20 cellular contexts compared by ENCODE assay signal in the genomic region with DNA sequence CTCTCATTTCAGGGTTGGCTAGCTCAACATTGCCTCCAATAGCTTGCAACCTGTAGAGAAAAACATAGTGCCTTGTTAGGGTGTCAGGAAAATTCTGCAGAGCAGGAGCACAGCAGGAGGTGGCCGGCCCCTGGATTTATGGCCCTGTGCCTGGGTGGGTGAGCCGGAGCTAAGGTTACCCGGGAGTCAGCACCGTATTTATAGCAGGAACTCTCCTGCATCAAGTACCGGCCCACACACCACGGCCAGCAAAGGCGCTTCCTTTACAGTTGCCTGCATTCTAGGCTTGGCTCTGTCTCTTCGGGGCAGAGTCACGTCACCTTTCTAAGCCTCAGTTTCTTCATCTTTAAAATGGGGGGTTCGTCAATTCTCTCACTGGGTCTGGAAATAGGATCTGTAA. TPM values are rescaled to one million over a fixed set of nuclear protein-coding genes. Genes with fewer than 3 reads are reported as not detected.
A peak's percentile ranks its signal among the peaks of the same experiment; 100 is the strongest.
DNase-seq lines count a peak whose midpoint lies in the region; ATAC-seq, FAIRE-seq and TF ChIP-seq lines count a peak whose summit lies in the region.
"Had no signal": no experiment of that assay in that cellular context is flagged by ENCODE, and none has a peak within 500 bp of the region (broad histone marks: within the 10 kb centered on the region; RNA-seq: fewer than 3 reads in every experiment).

No MANE protein-coding gene starts in this region.

- no peak overlapping the region for H2AFZ ChIP-seq in K562 (ENCODE audit: low read depth, low read length)

- H3K36me3 ChIP-seq in K562 (ENCODE audit: control insufficient read depth, insufficient read depth, low read length) (no peaks in the 10 kb centered on the region), left ventricle myocardium inferior (no peaks in the 10 kb centered on the region), transverse colon (no peaks in the 10 kb centered on the region), spleen (no peaks in the 10 kb centered on the region)
- H3K36me3 ChIP-seq: BLaER1 treated with 17β-estradiol and CSF1 and Interleukin-3, amounts not matched to agents 10 nM and 100 nM had no signal

- H4K20me1 ChIP-seq in K562 (replicated peaks; ENCODE audit: control insufficient read depth, insufficient read depth, low read length) = no peaks in the 10 kb centered on the region

- no peak for TF ChIP-seq RAD21 in K562 (CRISPR knock-in tag; conservative IDR thresholded peaks at IDR 0.05 in 1 of 2, IDR thresholded peaks at IDR 0.05 in 1 of 2)

- no peak for DNase-seq in K562 (ENCODE audit: extremely low read depth in 1 of 4, low spot score in 3 of 4)
- DNase-seq in left ventricle myocardium inferior = peak; percentile 60
- peak; percentile 69 for DNase-seq in nephron progenitor cell
- no peak for DNase-seq in transverse colon
- no peak for DNase-seq in NCI-H226
- DNase-seq in spleen = no peak
- DNase-seq in CD1c-positive myeloid dendritic cell (ENCODE audit: extremely low spot score) = no peak
- DNase-seq: DMS 273 treated with DMSO at 0.1 percent for 48 hours, GF-D8, GOT3, KG1, NCI-H1417 treated with DMSO at 0.1 percent for 48 hours, NCI-H2029, NCI-H2171, NCI-H774, PC-3 had no signal

- H3K9ac ChIP-seq in K562 (ENCODE audit: insufficient read depth in 1 of 2, low read depth in 2 of 2, low read length in 2 of 2) = no peak overlapping the region
- H3K9ac ChIP-seq: BLaER1 treated with 17β-estradiol and CSF1 and Interleukin-3, amounts not matched to agents 10 nM and 100 nM had no signal

- no peaks in the 10 kb centered on the region for H3K36me3 Mint-ChIP-seq in nephron progenitor cell (ENCODE audit: low read depth)

- H3K79me2 ChIP-seq in K562 (ENCODE audit: control insufficient read depth, insufficient read depth, low read length) = no peaks in the 10 kb centered on the region

- H3K27me3 ChIP-seq in K562 (ENCODE audit: control insufficient read depth in 2 of 2, insufficient read depth in 2 of 2, low read length in 2 of 2) = peaks cover 6 to 69% of the 10 kb centered on the region in 2 experiments; a peak in 3 of 5 replicates
- no peaks in the 10 kb centered on the region for H3K27me3 ChIP-seq in left ventricle myocardium inferior (ENCODE audit: low read depth)
- H3K27me3 ChIP-seq in transverse colon = peaks cover 19% of the 10 kb centered on the region
- H3K27me3 ChIP-seq in spleen (replicated peaks in 1 of 7) = peaks cover 0 to 35% (median 8%) of the 10 kb centered on the region in 7 donors

- H3K27me3 Mint-ChIP-seq in nephron progenitor cell (ENCODE audit: low read depth, poor library complexity) = peaks cover 32% of the 10 kb centered on the region

- H3K4me1 Mint-ChIP-seq in nephron progenitor cell = peaks cover 60% of the 10 kb centered on the region

- H3K4me3 ChIP-seq in K562 (no peak overlapping the region), left ventricle myocardium inferior (peak overlapping the region; percentile 78), transverse colon (no peak overlapping the region), spleen (no peak overlapping the region)
- H3K4me3 ChIP-seq: A549; BLaER1 treated with 17β-estradiol and CSF1 and Interleukin-3, amounts not matched to agents 10 nM and 100 nM had no signal

- POLR2A ChIA-PET in K562 (lab: Yijun Ruan, JAX) = interaction anchor here (0.7 kb wide), 1 partner anchor 27 kb away, joined by 3 read pairs; no protein-coding TSS in a partner anchor

- H3K4me3 Mint-ChIP-seq in nephron progenitor cell = no peak overlapping the region

- H3K9me3 Mint-ChIP-seq in nephron progenitor cell = no peaks in the 10 kb centered on the region

- no peak for TF ChIP-seq CTCF in K562 (IDR thresholded peaks at IDR 0.05 in 2 of 3, conservative IDR thresholded peaks at IDR 0.05 in 1 of 3; ENCODE audit: insufficient read depth in 2 of 3, low read depth in 1 of 3, low read length in 3 of 3)
- TF ChIP-seq CTCF in left ventricle myocardium inferior (IDR thresholded peaks at IDR 0.05; ENCODE audit: borderline replicate concordance) = no peak
- no peak for TF ChIP-seq CTCF in nephron progenitor cell (IDR thresholded peaks at IDR 0.05)
- no peak for TF ChIP-seq CTCF in transverse colon (IDR thresholded peaks at IDR 0.05)
- TF ChIP-seq CTCF in spleen (IDR thresholded peaks at IDR 0.05 in 8 of 11, conservative IDR thresholded peaks at IDR 0.05 in 3 of 11) = no peak

- H3K9me3 ChIP-seq in K562 (replicated peaks; ENCODE audit: control insufficient read depth, insufficient read depth, low read depth, low read length) = no peaks in the 10 kb centered on the region
- H3K9me3 ChIP-seq in left ventricle myocardium inferior (replicated peaks) = no peaks in the 10 kb centered on the region
- no peaks in the 10 kb centered on the region for H3K9me3 ChIP-seq in transverse colon
- H3K9me3 ChIP-seq in spleen = no peaks in the 10 kb centered on the region
- H3K9me3 ChIP-seq: A549; BLaER1 treated with 17β-estradiol and CSF1 and Interleukin-3, amounts not matched to agents 10 nM and 100 nM had no signal

- ATAC-seq in K562 = no peak
- ATAC-seq: A549, PC-3 had no signal

- 3% methylated on average over 10 of the region's 10 CpGs for WGBS in K562 (ENCODE audit: insufficient coverage, low coverage, missing lambda C conversion rate)
- 27 to 100% methylated on average over 1 to 9 of the region's 10 CpGs for WGBS in transverse colon (ENCODE audit: low coverage in 1 of 2), 2 donors
- 31 to 44% (median 39%) methylated on average over 9 to 10 of the region's 10 CpGs for WGBS in spleen, 5 donors

- H3K4me2 ChIP-seq in K562 (ENCODE audit: insufficient read depth, low read length) = no peak overlapping the region
- H3K4me2 ChIP-seq: A549; BLaER1 treated with 17β-estradiol and CSF1 and Interleukin-3, amounts not matched to agents 10 nM and 100 nM had no signal

- TF ChIP-seq POLR2A in K562 (conservative IDR thresholded peaks at IDR 0.05) (no peak), transverse colon (IDR thresholded peaks at IDR 0.05) (no peak), spleen (IDR thresholded peaks at IDR 0.05) (no peak)

- H3K9me1 ChIP-seq in K562 (ENCODE audit: control insufficient read depth, insufficient read depth, low read length) = no peaks in the 10 kb centered on the region

- no peak for FAIRE-seq in K562 (lab: Jason Lieb, UNC)
- FAIRE-seq: A549, GM12891 had no signal

- intact Hi-C loops in K562 (cut with micrococcal nuclease) (no loop called here), left ventricle myocardium inferior (cut with micrococcal nuclease) (no loop called here), transverse colon (cut with DNase I; ENCODE audit: low total_unique reads) (no loop called here), spleen (cut with DNase I; ENCODE audit: low total_unique reads) (no loop called here)

- in situ Hi-C loops in K562 (cut with MboI) = no loop called here
- in situ Hi-C loops in transverse colon (cut with MboI; ENCODE audit: low pct_ligation_motif_present in 1 of 4, low pct_unique_long_range_greater_than_20kb in 1 of 4, low sequenced_read_pairs in 3 of 4) = no loop called here

- no peak overlapping the region for H3K27ac ChIP-seq in K562 (ENCODE audit: extremely low read depth, low read depth, low read length)
- H3K27ac ChIP-seq in left ventricle myocardium inferior (replicated peaks) = peak overlapping the region; percentile 94
- H3K27ac ChIP-seq in transverse colon = peak overlapping the region; percentile 40 to 82 (median 82)
- no peak overlapping the region for H3K27ac ChIP-seq in spleen
- H3K27ac ChIP-seq: A549; BLaER1 treated with 17β-estradiol and CSF1 and Interleukin-3, amounts not matched to agents 10 nM and 100 nM; RWPE1 had no signal

- no TSS peak for BruUV-seq in K562 (replicated peaks; lab: Mats Ljungman, UMichigan)

- peaks cover 0 to 8% of the 10 kb centered on the region in 2 experiments; a peak in 2 of 5 replicates for H3K4me1 ChIP-seq in K562 (replicated peaks in 1 of 2; ENCODE audit: control insufficient read depth in 2 of 2, insufficient read depth in 2 of 2, low read length in 2 of 2)
- H3K4me1 ChIP-seq in left ventricle myocardium inferior = peaks cover 84% of the 10 kb centered on the region
- H3K4me1 ChIP-seq in transverse colon = peaks cover 0 to 28% (median 10%) of the 10 kb centered on the region in 4 donors
- peaks cover 0 to 34% (median 20%) of the 10 kb centered on the region in 6 donors for H3K4me1 ChIP-seq in spleen

- CTCF ChIA-PET in K562 (lab: Yijun Ruan, JAX; ENCODE audit: low intra/inter-chr PET ratio) = no interaction called here

- TF ChIP-seq EP300 in K562 (IDR thresholded peaks at IDR 0.05; ENCODE audit: low read length) = no peak
- no peak for TF ChIP-seq EP300 in transverse colon (IDR thresholded peaks at IDR 0.05; ENCODE audit: low read depth)

- H3K27ac Mint-ChIP-seq in nephron progenitor cell = no peak overlapping the region

RNA-seq across cellular contexts. Expression of a gene that starts 52.8 kb away (rescaled TPM):
- 0.35 and 0.67 TPM in 2 replicates for total RNA-seq in K562 (2011; cell fraction: chromatin; rRNA removed; ENCODE audit: low replicate concordance)
- total RNA-seq in K562 (2011; cell fraction: nucleolus; rRNA removed) = 0.66 TPM in 1 of 2 replicates, not detected in the other
- total RNA-seq in K562 (2011; cell fraction: nucleoplasm; rRNA removed) = 0.31 and 0.73 TPM in 2 replicates
- total RNA-seq in K562 (2014; rRNA removed) = 0.12 TPM in 1 of 2 replicates, not detected in the other
- 0.13 and 0.29 TPM in 2 replicates for total RNA-seq in K562 (2014; rRNA removed; fragmentation: Illumina TruSeq; extraction: Trizol)
- total RNA-seq in K562 (2015; rRNA removed; fragmentation: Illumina TruSeq; extraction: Trizol) = 0.11 and 0.14 TPM in 2 replicates
- total RNA-seq in K562 (2021) = 0.25 and 0.35 TPM in 2 replicates
- 0.07 and 0.16 TPM in 2 replicates for polyA plus RNA-seq in K562 (2011; rRNA removed)
- polyA plus RNA-seq in K562 (2011; cell fraction: cytosol; rRNA removed) = 0.01 and 0.38 TPM in 2 replicates
- 0.34 TPM in 2 replicates for polyA plus RNA-seq in K562 (2011; cell fraction: nucleus; rRNA removed)
- polyA plus RNA-seq in K562 (2012) = 0.05 and 0.39 TPM in 2 replicates
- polyA plus RNA-seq in K562 (2014; fragmentation: Illumina TruSeq; extraction: Trizol) = 0.06 and 0.07 TPM in 2 replicates
- under 1 TPM in 1 of 2 experiments, not detected in 1; 0.01 TPM for polyA plus RNA-seq in K562 (2014; fragmentation: Nextera tagmentation; extraction: Ambion mirVana)
- polyA plus RNA-seq in K562 (2014; rRNA removed) = 0.03 and 0.77 TPM in 2 replicates
- polyA minus RNA-seq in K562 (2011; rRNA and poly(A)+ RNA removed) = 1.0 TPM in 1 of 2 replicates, not detected in the other
- polyA minus RNA-seq in K562 (2011; cell fraction: cytosol; rRNA and poly(A)+ RNA removed) = 1.8 TPM in 1 of 2 replicates, not detected in the other
- 0.56 and 0.94 TPM in 2 replicates for polyA minus RNA-seq in K562 (2011; cell fraction: nucleus; rRNA and poly(A)+ RNA removed)
- total RNA-seq in left ventricle myocardium inferior = 33.3 TPM
- 10 to 100 TPM; 16.8 to 59.5 (median 21.9) TPM for total RNA-seq in transverse colon
- total RNA-seq in spleen = 10 to 100 TPM in 2 of 7 donors, 1 to 10 TPM in 5; 4.6 to 15.5 (median 6.9) TPM
- polyA plus RNA-seq in spleen = 1 to 10 TPM; 1.8 to 2.2 (median 2.2) TPM

RNA-seq across cellular contexts. Expression of a gene that starts 56.3 kb away (rescaled TPM):
- not detected in 2 replicates for total RNA-seq in K562 (2011; cell fraction: chromatin; rRNA removed; ENCODE audit: low replicate concordance)
- total RNA-seq in K562 (2011; cell fraction: nucleolus; rRNA removed) = not detected in 2 replicates
- total RNA-seq in K562 (2011; cell fraction: nucleoplasm; rRNA removed) = not detected in 2 replicates
- total RNA-seq in K562 (2014; rRNA removed) (not detected in 2 replicates), K562 (2014; rRNA removed; fragmentation: Illumina TruSeq; extraction: Trizol) (not detected in 2 replicates), K562 (2015; rRNA removed; fragmentation: Illumina TruSeq; extraction: Trizol) (not detected in 2 replicates), K562 (2021) (not detected in 2 replicates), left ventricle myocardium inferior (4.2 TPM), transverse colon (under 1 TPM; 0.27 to 0.75 (median 0.52) TPM), spleen (under 1 TPM; 0.16 to 0.85 (median 0.40) TPM)
- polyA plus RNA-seq in K562 (2011; rRNA removed) (not detected in 2 replicates), K562 (2014; fragmentation: Illumina TruSeq; extraction: Trizol) (not detected in 2 replicates), K562 (2014; fragmentation: Nextera tagmentation; extraction: Ambion mirVana) (not detected), K562 (2014; rRNA removed) (0.05 TPM in 1 of 2 replicates, not detected in the other), spleen (under 1 TPM; 0.11 to 0.38 (median 0.13) TPM)
- polyA plus RNA-seq in K562 (2011; cell fraction: cytosol; rRNA removed) = not detected in 2 replicates
- 0.04 and 0.06 TPM in 2 replicates for polyA plus RNA-seq in K562 (2011; cell fraction: nucleus; rRNA removed)
- not detected in 2 replicates for polyA plus RNA-seq in K562 (2012)
- polyA minus RNA-seq in K562 (2011; rRNA and poly(A)+ RNA removed) = not detected in 2 replicates
- not detected in 2 replicates for polyA minus RNA-seq in K562 (2011; cell fraction: cytosol; rRNA and poly(A)+ RNA removed)
- not detected in 2 replicates for polyA minus RNA-seq in K562 (2011; cell fraction: nucleus; rRNA and poly(A)+ RNA removed)

Comparison
In these comparisons a context has a peak if more than half of its experiments do, and no peak if none do; other contexts are left out.
1. DNase-seq: peak in left ventricle myocardium inferior (single experiment) and nephron progenitor cell (single experiment); none in K562 (0 of 4), transverse colon (single experiment), NCI-H226 (single experiment), spleen (single experiment) and CD1c-positive myeloid dendritic cell (single experiment).
2. H3K27ac ChIP-seq: peak in left ventricle myocardium inferior (single experiment) and transverse colon (4 of 4); none in K562 (single experiment) and spleen (0 of 8).